ENCODE assay signal across 8 cellular contexts in the genomic region with DNA sequence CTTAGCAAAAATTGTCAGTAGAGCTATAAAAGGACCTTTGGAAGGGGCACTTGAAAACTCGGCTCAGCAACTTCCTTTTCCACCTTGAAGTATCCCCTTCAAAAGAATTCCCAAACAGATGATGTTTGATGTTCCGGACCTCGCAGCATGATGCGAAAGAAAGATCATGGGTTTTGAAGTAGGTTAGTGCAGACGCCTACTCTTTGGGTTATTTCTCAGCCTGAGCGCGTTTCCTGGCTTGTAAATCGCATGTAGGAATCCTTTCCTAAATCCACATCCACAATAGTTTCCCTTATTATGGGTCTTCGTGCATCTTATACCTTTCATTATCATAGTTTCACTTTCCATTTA. TPM values are rescaled to one million over a fixed set of nuclear protein-coding genes. Genes with fewer than 3 reads are reported as not detected.
A peak's percentile ranks its signal among the peaks of the same experiment; 100 is the strongest.
DNase-seq lines count a peak whose midpoint lies in the region; ATAC-seq, FAIRE-seq and TF ChIP-seq lines count a peak whose summit lies in the region.

No MANE protein-coding gene starts in this region.

- FAIRE-seq in GM19239 (lab: Jason Lieb, UNC): no peak

- no peak for TF ChIP-seq CTCF in testis (IDR thresholded peaks at IDR 0.05)

- peaks cover 31% of the 10 kb centered on the region for H3K36me3 Mint-ChIP-seq in activated CD4-positive, alpha-beta T cell treated with anti-CD3 and anti-CD28 coated beads, Interleukin-2, amount 10 ng/mL, durations not matched to agents 24 days and 14 days (ENCODE audit: low read depth)
- H3K36me3 Mint-ChIP-seq in activated naive CD8-positive, alpha-beta T cell treated with anti-CD3 and anti-CD28 coated beads, Interleukin-2, amount 50 U/mL, for 24 hours (ENCODE audit: low read depth): peaks cover 22% of the 10 kb centered on the region

- H3K4me3 ChIP-seq in testis: peak overlapping the region; percentile 79 to 85

- ATAC-seq in activated naive CD8-positive, alpha-beta T cell treated with anti-CD3 and anti-CD28 coated beads, Interleukin-2, amount 50 U/mL, for 24 hours: no peak
- ATAC-seq in HG02852 (IDR thresholded peaks at IDR 0.05; ENCODE audit: unreplicated experiment): no peak

- peaks cover 42% of the 10 kb centered on the region for H3K4me1 Mint-ChIP-seq in activated CD4-positive, alpha-beta T cell treated with anti-CD3 and anti-CD28 coated beads, Interleukin-2, amount 10 ng/mL, durations not matched to agents 24 days and 14 days
- H3K4me1 Mint-ChIP-seq in activated naive CD8-positive, alpha-beta T cell treated with anti-CD3 and anti-CD28 coated beads, Interleukin-2, amount 50 U/mL, for 24 hours: peaks cover 43% of the 10 kb centered on the region

- H3K36me3 ChIP-seq in testis (ENCODE audit: low read depth, missing control alignments): no peaks in the 10 kb centered on the region

- peak overlapping the region; percentile 80 for H3K27ac ChIP-seq in layer of hippocampus (ENCODE audit: low read depth, low read length)
- peak overlapping the region; percentile 78 to 83 for H3K27ac ChIP-seq in testis

- no peaks in the 10 kb centered on the region for H3K9me3 Mint-ChIP-seq in activated CD4-positive, alpha-beta T cell treated with anti-CD3 and anti-CD28 coated beads, Interleukin-2, amount 10 ng/mL, durations not matched to agents 24 days and 14 days
- H3K9me3 Mint-ChIP-seq in activated naive CD8-positive, alpha-beta T cell treated with anti-CD3 and anti-CD28 coated beads, Interleukin-2, amount 50 U/mL, for 24 hours: no peaks in the 10 kb centered on the region

- no peaks in the 10 kb centered on the region for H3K9me3 ChIP-seq in testis

- H3K27me3 Mint-ChIP-seq in activated CD4-positive, alpha-beta T cell treated with anti-CD3 and anti-CD28 coated beads, Interleukin-2, amount 10 ng/mL, durations not matched to agents 24 days and 14 days: peaks cover 10% of the 10 kb centered on the region
- H3K27me3 Mint-ChIP-seq in activated naive CD8-positive, alpha-beta T cell treated with anti-CD3 and anti-CD28 coated beads, Interleukin-2, amount 50 U/mL, for 24 hours: peaks cover 6% of the 10 kb centered on the region

- H3K27ac Mint-ChIP-seq in activated CD4-positive, alpha-beta T cell treated with anti-CD3 and anti-CD28 coated beads, Interleukin-2, amount 10 ng/mL, durations not matched to agents 24 days and 14 days: peak overlapping the region; percentile 98
- H3K27ac Mint-ChIP-seq in activated naive CD8-positive, alpha-beta T cell treated with anti-CD3 and anti-CD28 coated beads, Interleukin-2, amount 50 U/mL, for 24 hours: peak overlapping the region; percentile 94

- no peak for TF ChIP-seq POLR2A in testis (IDR thresholded peaks at IDR 0.05)

- no peaks in the 10 kb centered on the region for H3K4me1 ChIP-seq in testis

- intact Hi-C loops in activated CD4-positive, alpha-beta T cell treated with anti-CD3 and anti-CD28 coated beads, Interleukin-2, amount 10 ng/mL, durations not matched to agents 24 days and 14 days (cut with micrococcal nuclease): loop anchor here (2.0 to 10.0 kb wide), 9 partner anchors 14 to 1596 kb away; partner anchors contain the start of genes AMDHD1, CCDC38, ELK3 and METAP2
- intact Hi-C loops in testis (cut with DNase I; ENCODE audit: low total_unique reads): no loop called here
- intact Hi-C loops in posterior vena cava (cut with DNase I): no loop called here

- no peak for DNase-seq in activated CD4-positive, alpha-beta T cell treated with anti-CD3 and anti-CD28 coated beads, Interleukin-2, amount 10 ng/mL, durations not matched to agents 24 days and 14 days
- DNase-seq in activated CD4-positive, alpha-beta T cell treated with anti-CD3 and anti-CD28 coated beads for 1 hour: no peak
- no peak for DNase-seq in activated naive CD8-positive, alpha-beta T cell treated with anti-CD3 and anti-CD28 coated beads, Interleukin-2, amount 50 U/mL, for 24 hours
- DNase-seq in testis (no peak), posterior vena cava (ENCODE audit: low spot score) (no peak), GM19239 (ENCODE audit: insufficient read length, low spot score) (no peak)

- 8 to 31% methylated on average over 9 of the region's 9 CpGs for WGBS in testis, 2 donors

- H3K4me3 Mint-ChIP-seq in activated CD4-positive, alpha-beta T cell treated with anti-CD3 and anti-CD28 coated beads, Interleukin-2, amount 10 ng/mL, durations not matched to agents 24 days and 14 days: peak overlapping the region; percentile 97
- peak overlapping the region; percentile 96 for H3K4me3 Mint-ChIP-seq in activated naive CD8-positive, alpha-beta T cell treated with anti-CD3 and anti-CD28 coated beads, Interleukin-2, amount 50 U/mL, for 24 hours

- H3K27me3 ChIP-seq in layer of hippocampus (ENCODE audit: control insufficient read depth, insufficient read depth, low read length) (no peaks in the 10 kb centered on the region), testis (no peaks in the 10 kb centered on the region)

RNA-seq across cellular contexts. Expression of gene NEDD1, which starts 0.6 kb away (rescaled TPM):
- total RNA-seq in activated CD4-positive, alpha-beta T cell treated with anti-CD3 and anti-CD28 coated beads, Interleukin-2, amount 10 ng/mL, durations not matched to agents 24 days and 14 days: 58.8 and 62.7 TPM in 2 replicates
- 10 to 100 TPM; 24.3 to 29.4 TPM for total RNA-seq in testis
- 29.6 TPM for polyA plus RNA-seq in testis (ENCODE audit: insufficient read depth, low read depth, low replicate concordance)
- 10 to 100 TPM; 11.8 to 16.7 TPM for total RNA-seq in posterior vena cava
